ENCODE assay signal across 8 cellular contexts in the genomic region with DNA sequence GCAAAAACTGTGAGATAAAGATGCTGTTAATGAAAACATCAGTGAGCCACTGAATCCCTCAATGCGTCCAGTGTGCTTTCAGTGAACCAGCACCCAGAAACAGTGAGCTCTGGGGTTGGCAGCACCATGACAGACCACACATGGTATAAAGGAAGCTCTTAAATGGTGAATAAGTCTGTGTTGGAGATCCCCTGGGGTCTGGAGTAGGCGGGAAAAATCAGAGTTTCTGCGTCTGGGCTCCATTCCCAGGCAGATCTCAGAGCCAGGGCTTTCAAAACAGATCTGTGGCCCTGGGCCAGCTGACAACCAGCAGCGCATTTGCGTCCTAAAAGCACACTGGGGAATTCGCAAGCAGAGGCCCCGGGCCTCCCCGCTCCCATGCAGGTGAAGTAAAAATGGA.
DNase-seq lines count a peak whose midpoint lies in the region; ATAC-seq and TF ChIP-seq lines count a peak whose summit lies in the region.

No MANE protein-coding gene starts in this region.

- H3K27ac ChIP-seq in lower lobe of right lung (no peak overlapping the region), upper lobe of left lung (no peak overlapping the region)

- intact Hi-C loops in lower lobe of right lung (cut with DNase I) = no loop called here
- intact Hi-C loops in activated T-helper 1 cell treated with anti-CD3 and anti-CD28 coated beads, Interleukin-12 subunit alpha, Interleukin-12 subunit beta, Interleukin-2, Interleukin-4 antibody, amounts not matched to agents 30 ng/mL and 10 ng/mL and 1 ng/mL, durations not matched to agents 14 hours and 24 hours and 36 hours (cut with micrococcal nuclease) = no loop called here

- no peaks in the 10 kb centered on the region for H3K27me3 Mint-ChIP-seq in effector memory CD8-positive, alpha-beta T cell
- no peaks in the 10 kb centered on the region for H3K27me3 Mint-ChIP-seq in HFFc6 (ENCODE audit: insufficient read depth)
- no peaks in the 10 kb centered on the region for H3K27me3 Mint-ChIP-seq in activated T-helper 1 cell treated with anti-CD3 and anti-CD28 coated beads, Interleukin-12 subunit alpha, Interleukin-12 subunit beta, Interleukin-2, Interleukin-4 antibody, amounts not matched to agents 30 ng/mL and 10 ng/mL and 1 ng/mL, durations not matched to agents 14 hours and 24 hours and 36 hours (ENCODE audit: insufficient read depth)

- peaks cover 0 to 1% of the 10 kb centered on the region in 2 donors for H3K4me1 Mint-ChIP-seq in effector memory CD8-positive, alpha-beta T cell (ENCODE audit: low read depth in 2 of 2)
- H3K4me1 Mint-ChIP-seq in HFFc6 (ENCODE audit: low read depth) = peaks cover 24% of the 10 kb centered on the region
- H3K4me1 Mint-ChIP-seq in activated T-helper 1 cell treated with anti-CD3 and anti-CD28 coated beads, Interleukin-12 subunit alpha, Interleukin-12 subunit beta, Interleukin-2, Interleukin-4 antibody, amounts not matched to agents 30 ng/mL and 10 ng/mL and 1 ng/mL, durations not matched to agents 14 hours and 24 hours and 36 hours (ENCODE audit: low read depth) = no peaks in the 10 kb centered on the region

- ATAC-seq in lower lobe of right lung = peak; percentile 78 to 79
- peak; percentile 60 to 86 for ATAC-seq in upper lobe of left lung (ENCODE audit: low FRiP score in 2 of 2)
- ATAC-seq in effector memory CD8-positive, alpha-beta T cell (replicated peaks) = no peak

- TF ChIP-seq CTCF in cardiac fibroblast (IDR thresholded peaks at IDR 0.05; ENCODE audit: low read depth, low read length) (no peak), lower lobe of right lung (IDR thresholded peaks at IDR 0.05) (no peak), upper lobe of left lung (IDR thresholded peaks at IDR 0.05) (no peak), HFFc6 (IDR thresholded peaks at IDR 0.05) (no peak)

- H3K36me3 Mint-ChIP-seq in effector memory CD8-positive, alpha-beta T cell (ENCODE audit: insufficient read depth) = no peaks in the 10 kb centered on the region
- peaks cover 9% of the 10 kb centered on the region; the same call in 1 of the 2 replicates for H3K36me3 Mint-ChIP-seq in HFFc6 (ENCODE audit: low read depth)
- H3K36me3 Mint-ChIP-seq in activated T-helper 1 cell treated with anti-CD3 and anti-CD28 coated beads, Interleukin-12 subunit alpha, Interleukin-12 subunit beta, Interleukin-2, Interleukin-4 antibody, amounts not matched to agents 30 ng/mL and 10 ng/mL and 1 ng/mL, durations not matched to agents 14 hours and 24 hours and 36 hours (ENCODE audit: low read depth) = no peaks in the 10 kb centered on the region

- H3K27ac Mint-ChIP-seq in effector memory CD8-positive, alpha-beta T cell = no peak overlapping the region
- no peak overlapping the region for H3K27ac Mint-ChIP-seq in HFFc6
- H3K27ac Mint-ChIP-seq in activated T-helper 1 cell treated with anti-CD3 and anti-CD28 coated beads, Interleukin-12 subunit alpha, Interleukin-12 subunit beta, Interleukin-2, Interleukin-4 antibody, amounts not matched to agents 30 ng/mL and 10 ng/mL and 1 ng/mL, durations not matched to agents 14 hours and 24 hours and 36 hours = no peak overlapping the region

- TF ChIP-seq EP300 in upper lobe of left lung (IDR thresholded peaks at IDR 0.05) = no peak

- no peaks in the 10 kb centered on the region for H3K27me3 ChIP-seq in lower lobe of right lung (ENCODE audit: low read depth)
- H3K27me3 ChIP-seq in upper lobe of left lung = no peaks in the 10 kb centered on the region

- H3K4me1 ChIP-seq in lower lobe of right lung = peaks cover 7% of the 10 kb centered on the region
- H3K4me1 ChIP-seq in upper lobe of left lung = peaks cover 0 to 7% (median 0%) of the 10 kb centered on the region in 4 donors

- DNase-seq in NCI-H1436 (lab: John Stamatoyannopoulos, UW) = peak; percentile 74
- DNase-seq in cardiac fibroblast (ENCODE audit: low read depth in 2 of 2) = peak; percentile 96 to 98
- peak; percentile 51 for DNase-seq in lower lobe of right lung
- peak; percentile 13 to 59 for DNase-seq in upper lobe of left lung
- no peak for DNase-seq in effector memory CD8-positive, alpha-beta T cell
- DNase-seq in HFFc6 = no peak
- no peak for DNase-seq in T-helper 2 cell
- no peak for DNase-seq in activated T-helper 1 cell treated with anti-CD3 and anti-CD28 coated beads, Interleukin-12 subunit alpha, Interleukin-12 subunit beta, Interleukin-2, Interleukin-4 antibody, amounts not matched to agents 30 ng/mL and 10 ng/mL and 1 ng/mL, durations not matched to agents 14 hours and 24 hours and 36 hours (ENCODE audit: low spot score)

- TF ChIP-seq POLR2A in upper lobe of left lung (IDR thresholded peaks at IDR 0.05) = no peak

- 51 to 86% methylated on average over 1 to 8 of the region's 8 CpGs for WGBS in upper lobe of left lung, 2 donors

- H3K4me3 Mint-ChIP-seq in effector memory CD8-positive, alpha-beta T cell = no peak overlapping the region
- no peak overlapping the region for H3K4me3 Mint-ChIP-seq in HFFc6
- H3K4me3 Mint-ChIP-seq in activated T-helper 1 cell treated with anti-CD3 and anti-CD28 coated beads, Interleukin-12 subunit alpha, Interleukin-12 subunit beta, Interleukin-2, Interleukin-4 antibody, amounts not matched to agents 30 ng/mL and 10 ng/mL and 1 ng/mL, durations not matched to agents 14 hours and 24 hours and 36 hours = no peak overlapping the region

- H3K9me3 ChIP-seq in lower lobe of right lung = no peaks in the 10 kb centered on the region
- no peaks in the 10 kb centered on the region for H3K9me3 ChIP-seq in upper lobe of left lung

- H3K4me3 ChIP-seq in cardiac fibroblast (replicated peaks in 1 of 2; ENCODE audit: low read depth in 2 of 2, low read length in 2 of 2) (no peak overlapping the region), lower lobe of right lung (no peak overlapping the region), upper lobe of left lung (no peak overlapping the region)

- H3K36me3 ChIP-seq in lower lobe of right lung (no peaks in the 10 kb centered on the region), upper lobe of left lung (no peaks in the 10 kb centered on the region)

- H3K9me3 Mint-ChIP-seq in effector memory CD8-positive, alpha-beta T cell = no peaks in the 10 kb centered on the region
- H3K9me3 Mint-ChIP-seq in HFFc6 = no peaks in the 10 kb centered on the region
- no peaks in the 10 kb centered on the region for H3K9me3 Mint-ChIP-seq in activated T-helper 1 cell treated with anti-CD3 and anti-CD28 coated beads, Interleukin-12 subunit alpha, Interleukin-12 subunit beta, Interleukin-2, Interleukin-4 antibody, amounts not matched to agents 30 ng/mL and 10 ng/mL and 1 ng/mL, durations not matched to agents 14 hours and 24 hours and 36 hours

Comparison
In these comparisons a context has a peak if more than half of its experiments do, and no peak if none do; other contexts are left out.
1. DNase-seq: peak in NCI-H1436 (single experiment), cardiac fibroblast (2 of 2), lower lobe of right lung (single experiment) and upper lobe of left lung (2 of 2); none in effector memory CD8-positive, alpha-beta T cell (0 of 3), HFFc6 (single experiment), T-helper 2 cell (0 of 5) and activated T-helper 1 cell treated with anti-CD3 and anti-CD28 coated beads, Interleukin-12 subunit alpha, Interleukin-12 subunit beta, Interleukin-2, Interleukin-4 antibody, amounts not matched to agents 30 ng/mL and 10 ng/mL and 1 ng/mL, durations not matched to agents 14 hours and 24 hours and 36 hours (single experiment).